In genomic region chr15:100602064-100602821, GRCh38 we compare ENCODE assay signal across 1 cellular context.
TF ChIP-seq lines count a peak whose summit lies in the region.

ASB7 (plus strand) TSS chr15:100602589; CDS start chr15:100612217, 9,628 bp downstream.
LINS1 (minus strand) TSS chr15:100602184; CDS start chr15:100580842, 21,342 bp downstream.

TF ChIP-seq in HEK293, 187 proteins besides CTCF, POLR2A, EP300 and RAD21 (continued from another document and continues in another):
- TF ChIP-seq KLF8 (tag by site-specific recombination; IDR thresholded peaks at IDR 0.05) (peak; percentile 38), ZNF157 (tag by site-specific recombination; IDR thresholded peaks at IDR 0.05) (no peak), TCF7L2 (IDR thresholded peaks at IDR 0.05; ENCODE audit: borderline replicate concordance, low read depth, low read length) (no peak), ZNF366 (tag by site-specific recombination; conservative IDR thresholded peaks at IDR 0.05) (peak; percentile 47; the same call in 1 of the 2 replicates), ZNF391 (tag by site-specific recombination; IDR thresholded peaks at IDR 0.05; ENCODE audit: borderline replicate concordance, low read depth) (peak; percentile 54; the same call in 1 of the 2 replicates), ZNF2 (tag by site-specific recombination; IDR thresholded peaks at IDR 0.05) (peak; percentile 66), ZBTB17 (tag by site-specific recombination; IDR thresholded peaks at IDR 0.05) (peak; percentile 23), ZNF707 (tag by site-specific recombination; IDR thresholded peaks at IDR 0.05) (no peak), IKZF3 (tag by site-specific recombination; IDR thresholded peaks at IDR 0.05) (peak; percentile 59; the same call in 1 of the 2 replicates), ZSCAN30 (tag by site-specific recombination; IDR thresholded peaks at IDR 0.05) (peak; percentile 73; the same call in 1 of the 2 replicates), ZNF48 (tag by site-specific recombination; IDR thresholded peaks at IDR 0.05) (no peak), RBAK (tag by site-specific recombination; IDR thresholded peaks at IDR 0.05) (no peak), BCL6B (tag by site-specific recombination; IDR thresholded peaks at IDR 0.05) (0 out of 2 replicates have a peak, but pooled peaks have one; percentile 14), ZSCAN16 (tag by site-specific recombination; IDR thresholded peaks at IDR 0.05) (0 out of 2 replicates have a peak, but pooled peaks have one; percentile 27), PBX3 (CRISPR knock-in tag; IDR thresholded peaks at IDR 0.05) (0 out of 2 replicates have a peak, but pooled peaks have one; percentile 18), ZBTB8A (tag by site-specific recombination; IDR thresholded peaks at IDR 0.05) (peak; percentile 55; the same call in 1 of the 2 replicates), KLF16 (tag by site-specific recombination; IDR thresholded peaks at IDR 0.05) (peak; percentile 84), OVOL3 (tag by site-specific recombination; IDR thresholded peaks at IDR 0.05) (no peak), ZNF623 (tag by site-specific recombination; IDR thresholded peaks at IDR 0.05) (no peak; the same call in 1 of the 2 replicates), ZNF747 (tag by site-specific recombination; IDR thresholded peaks at IDR 0.05) (no peak), YY2 (tag by site-specific recombination; IDR thresholded peaks at IDR 0.05) (peak; percentile 91), ZNF114 (tag by site-specific recombination; IDR thresholded peaks at IDR 0.05) (no peak), HOXC10 (CRISPR knock-in tag; IDR thresholded peaks at IDR 0.05) (no peak), ZNF394 (tag by site-specific recombination; IDR thresholded peaks at IDR 0.05; ENCODE audit: borderline replicate concordance) (peak; percentile 19; the same call in 1 of the 2 replicates), SETDB1 (IDR thresholded peaks at IDR 0.05; ENCODE audit: insufficient read length, low read length) (no peak), HIC1 (tag by site-specific recombination; IDR thresholded peaks at IDR 0.05) (0 out of 2 replicates have a peak, but pooled peaks have one; percentile 24), ZFP41 (tag by site-specific recombination; IDR thresholded peaks at IDR 0.05; ENCODE audit: borderline replicate concordance) (no peak), ZEB2 (tag by site-specific recombination; IDR thresholded peaks at IDR 0.05) (0 out of 2 replicates have a peak, but pooled peaks have one; percentile 47), ZNF777 (tag by site-specific recombination; IDR thresholded peaks at IDR 0.05; ENCODE audit: borderline replicate concordance) (no peak), KLF10 (tag by site-specific recombination; IDR thresholded peaks at IDR 0.05) (0 out of 2 replicates have a peak, but pooled peaks have one; percentile 41), ZFP69B (tag by site-specific recombination; IDR thresholded peaks at IDR 0.05) (peak; percentile 95), ZNF26 (tag by site-specific recombination; IDR thresholded peaks at IDR 0.05) (no peak), EGR2 (tag by site-specific recombination; IDR thresholded peaks at IDR 0.05; ENCODE audit: low read depth) (peak; percentile 56; the same call in 1 of the 2 replicates), ZNF23 (tag by site-specific recombination; IDR thresholded peaks at IDR 0.05; ENCODE audit: borderline replicate concordance) (no peak)
- TF ChIP-seq, protein P1, sequence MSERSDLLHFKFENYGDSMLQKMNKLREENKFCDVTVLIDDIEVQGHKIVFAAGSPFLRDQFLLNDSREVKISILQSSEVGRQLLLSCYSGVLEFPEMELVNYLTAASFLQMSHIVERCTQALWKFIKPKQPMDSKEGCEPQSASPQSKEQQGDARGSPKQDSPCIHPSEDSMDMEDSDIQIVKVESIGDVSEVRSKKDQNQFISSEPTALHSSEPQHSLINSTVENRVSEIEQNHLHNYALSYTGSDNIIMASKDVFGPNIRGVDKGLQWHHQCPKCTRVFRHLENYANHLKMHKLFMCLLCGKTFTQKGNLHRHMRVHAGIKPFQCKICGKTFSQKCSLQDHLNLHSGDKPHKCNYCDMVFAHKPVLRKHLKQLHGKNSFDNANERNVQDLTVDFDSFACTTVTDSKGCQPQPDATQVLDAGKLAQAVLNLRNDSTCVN (tag by site-specific recombination; optimal IDR thresholded peaks at IDR 0.05) = peak; percentile 31
- TF ChIP-seq, protein P2, sequence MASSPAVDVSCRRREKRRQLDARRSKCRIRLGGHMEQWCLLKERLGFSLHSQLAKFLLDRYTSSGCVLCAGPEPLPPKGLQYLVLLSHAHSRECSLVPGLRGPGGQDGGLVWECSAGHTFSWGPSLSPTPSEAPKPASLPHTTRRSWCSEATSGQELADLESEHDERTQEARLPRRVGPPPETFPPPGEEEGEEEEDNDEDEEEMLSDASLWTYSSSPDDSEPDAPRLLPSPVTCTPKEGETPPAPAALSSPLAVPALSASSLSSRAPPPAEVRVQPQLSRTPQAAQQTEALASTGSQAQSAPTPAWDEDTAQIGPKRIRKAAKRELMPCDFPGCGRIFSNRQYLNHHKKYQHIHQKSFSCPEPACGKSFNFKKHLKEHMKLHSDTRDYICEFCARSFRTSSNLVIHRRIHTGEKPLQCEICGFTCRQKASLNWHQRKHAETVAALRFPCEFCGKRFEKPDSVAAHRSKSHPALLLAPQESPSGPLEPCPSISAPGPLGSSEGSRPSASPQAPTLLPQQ (tag by site-specific recombination; IDR thresholded peaks at IDR 0.05) = peak; percentile 97
- TF ChIP-seq, protein P3, sequence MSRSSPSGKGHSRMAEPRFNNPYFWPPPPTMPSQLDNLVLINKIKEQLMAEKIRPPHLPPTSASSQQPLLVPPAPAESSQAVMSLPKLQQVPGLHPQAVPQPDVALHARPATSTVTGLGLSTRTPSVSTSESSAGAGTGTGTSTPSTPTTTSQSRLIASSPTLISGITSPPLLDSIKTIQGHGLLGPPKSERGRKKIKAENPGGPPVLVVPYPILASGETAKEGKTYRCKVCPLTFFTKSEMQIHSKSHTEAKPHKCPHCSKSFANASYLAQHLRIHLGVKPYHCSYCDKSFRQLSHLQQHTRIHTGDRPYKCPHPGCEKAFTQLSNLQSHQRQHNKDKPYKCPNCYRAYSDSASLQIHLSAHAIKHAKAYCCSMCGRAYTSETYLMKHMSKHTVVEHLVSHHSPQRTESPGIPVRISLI (tag by site-specific recombination; IDR thresholded peaks at IDR 0.05) = no peak
- TF ChIP-seq, protein P4, sequence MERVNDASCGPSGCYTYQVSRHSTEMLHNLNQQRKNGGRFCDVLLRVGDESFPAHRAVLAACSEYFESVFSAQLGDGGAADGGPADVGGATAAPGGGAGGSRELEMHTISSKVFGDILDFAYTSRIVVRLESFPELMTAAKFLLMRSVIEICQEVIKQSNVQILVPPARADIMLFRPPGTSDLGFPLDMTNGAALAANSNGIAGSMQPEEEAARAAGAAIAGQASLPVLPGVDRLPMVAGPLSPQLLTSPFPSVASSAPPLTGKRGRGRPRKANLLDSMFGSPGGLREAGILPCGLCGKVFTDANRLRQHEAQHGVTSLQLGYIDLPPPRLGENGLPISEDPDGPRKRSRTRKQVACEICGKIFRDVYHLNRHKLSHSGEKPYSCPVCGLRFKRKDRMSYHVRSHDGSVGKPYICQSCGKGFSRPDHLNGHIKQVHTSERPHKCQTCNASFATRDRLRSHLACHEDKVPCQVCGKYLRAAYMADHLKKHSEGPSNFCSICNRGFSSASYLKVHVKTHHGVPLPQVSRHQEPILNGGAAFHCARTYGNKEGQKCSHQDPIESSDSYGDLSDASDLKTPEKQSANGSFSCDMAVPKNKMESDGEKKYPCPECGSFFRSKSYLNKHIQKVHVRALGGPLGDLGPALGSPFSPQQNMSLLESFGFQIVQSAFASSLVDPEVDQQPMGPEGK (tag by site-specific recombination; IDR thresholded peaks at IDR 0.05) = peak; percentile 99
- TF ChIP-seq, protein P5, sequence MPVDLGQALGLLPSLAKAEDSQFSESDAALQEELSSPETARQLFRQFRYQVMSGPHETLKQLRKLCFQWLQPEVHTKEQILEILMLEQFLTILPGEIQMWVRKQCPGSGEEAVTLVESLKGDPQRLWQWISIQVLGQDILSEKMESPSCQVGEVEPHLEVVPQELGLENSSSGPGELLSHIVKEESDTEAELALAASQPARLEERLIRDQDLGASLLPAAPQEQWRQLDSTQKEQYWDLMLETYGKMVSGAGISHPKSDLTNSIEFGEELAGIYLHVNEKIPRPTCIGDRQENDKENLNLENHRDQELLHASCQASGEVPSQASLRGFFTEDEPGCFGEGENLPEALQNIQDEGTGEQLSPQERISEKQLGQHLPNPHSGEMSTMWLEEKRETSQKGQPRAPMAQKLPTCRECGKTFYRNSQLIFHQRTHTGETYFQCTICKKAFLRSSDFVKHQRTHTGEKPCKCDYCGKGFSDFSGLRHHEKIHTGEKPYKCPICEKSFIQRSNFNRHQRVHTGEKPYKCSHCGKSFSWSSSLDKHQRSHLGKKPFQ (tag by site-specific recombination; IDR thresholded peaks at IDR 0.05) = peak; percentile 96
- TF ChIP-seq, protein P6, sequence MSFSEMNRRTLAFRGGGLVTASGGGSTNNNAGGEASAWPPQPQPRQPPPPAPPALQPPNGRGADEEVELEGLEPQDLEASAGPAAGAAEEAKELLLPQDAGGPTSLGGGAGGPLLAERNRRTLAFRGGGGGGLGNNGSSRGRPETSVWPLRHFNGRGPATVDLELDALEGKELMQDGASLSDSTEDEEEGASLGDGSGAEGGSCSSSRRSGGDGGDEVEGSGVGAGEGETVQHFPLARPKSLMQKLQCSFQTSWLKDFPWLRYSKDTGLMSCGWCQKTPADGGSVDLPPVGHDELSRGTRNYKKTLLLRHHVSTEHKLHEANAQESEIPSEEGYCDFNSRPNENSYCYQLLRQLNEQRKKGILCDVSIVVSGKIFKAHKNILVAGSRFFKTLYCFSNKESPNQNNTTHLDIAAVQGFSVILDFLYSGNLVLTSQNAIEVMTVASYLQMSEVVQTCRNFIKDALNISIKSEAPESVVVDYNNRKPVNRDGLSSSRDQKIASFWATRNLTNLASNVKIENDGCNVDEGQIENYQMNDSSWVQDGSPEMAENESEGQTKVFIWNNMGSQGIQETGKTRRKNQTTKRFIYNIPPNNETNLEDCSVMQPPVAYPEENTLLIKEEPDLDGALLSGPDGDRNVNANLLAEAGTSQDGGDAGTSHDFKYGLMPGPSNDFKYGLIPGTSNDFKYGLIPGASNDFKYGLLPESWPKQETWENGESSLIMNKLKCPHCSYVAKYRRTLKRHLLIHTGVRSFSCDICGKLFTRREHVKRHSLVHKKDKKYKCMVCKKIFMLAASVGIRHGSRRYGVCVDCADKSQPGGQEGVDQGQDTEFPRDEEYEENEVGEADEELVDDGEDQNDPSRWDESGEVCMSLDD (tag by site-specific recombination; IDR thresholded peaks at IDR 0.05) = peak; percentile 94
